ENCODE assay signal across 11 cellular contexts in the genomic region with DNA sequence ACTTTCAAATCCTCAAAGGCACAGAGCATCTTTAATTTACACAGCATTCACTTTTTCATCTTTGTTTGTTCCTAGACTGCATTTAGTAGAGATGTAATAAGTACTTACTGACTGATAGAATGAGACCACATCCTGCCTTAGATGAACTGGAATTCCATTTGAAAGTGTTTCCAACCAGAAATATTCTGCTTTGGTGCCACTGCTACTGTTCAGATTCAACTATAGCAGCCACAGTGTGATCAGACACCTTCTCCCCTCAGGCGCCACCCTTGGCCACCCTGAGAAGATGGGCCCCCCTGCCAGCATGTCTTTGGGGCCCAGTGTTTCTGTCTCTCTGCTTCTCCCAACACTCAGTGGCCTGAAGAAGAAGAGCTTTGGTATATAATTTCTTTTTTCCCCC.
DNase-seq lines count a peak whose midpoint lies in the region; ATAC-seq and TF ChIP-seq lines count a peak whose summit lies in the region.
"Had no signal": no experiment of that assay in that cellular context is flagged by ENCODE, and none has a peak within 500 bp of the region (broad histone marks: within the 10 kb centered on the region; RNA-seq: fewer than 3 reads in every experiment).

No MANE protein-coding gene starts in this region.

- TF ChIP-seq CTCF in choroid plexus epithelial cell (conservative IDR thresholded peaks at IDR 0.05; ENCODE audit: low read depth, low read length), result no peak
- no peak for TF ChIP-seq CTCF in H9 (conservative IDR thresholded peaks at IDR 0.05)

- H3K27me3 Mint-ChIP-seq in stimulated activated memory B cell treated with anti-CD40 and anti-IgM and Interleukin-4, amounts not matched to agents 10 μg/mL and 1 μg/mL and 100 μg/mL, for 72 hours, result no peaks in the 10 kb centered on the region
- H3K27me3 Mint-ChIP-seq in H9 (ENCODE audit: low read depth), result 0 out of 2 replicates have a peak, but pooled peaks cover 2% of the 10 kb centered on the region

- no CpG with 5 or more reads among the region's 1 CpG for WGBS in H9 (ENCODE audit: extremely low coverage, insufficient read length, low lambda C conversion rate)

- no peak overlapping the region for H2BK5ac ChIP-seq in H9 (ENCODE audit: insufficient read length, low read length)

- ATAC-seq in GM18870 (IDR thresholded peaks at IDR 0.05; ENCODE audit: unreplicated experiment) (peak; percentile 5), HG03432 (IDR thresholded peaks at IDR 0.05; ENCODE audit: unreplicated experiment) (peak; percentile 23), GM18498 (IDR thresholded peaks at IDR 0.05; ENCODE audit: unreplicated experiment) (no peak), GM18519 (IDR thresholded peaks at IDR 0.05; ENCODE audit: low FRiP score, unreplicated experiment) (no peak)
- ATAC-seq in stimulated activated memory B cell treated with anti-CD40 and anti-IgM and Interleukin-4, amounts not matched to agents 10 μg/mL and 1 μg/mL and 100 μg/mL, for 72 hours, result peak; percentile 13
- ATAC-seq: GM23338 had no signal

- H3K36me3 Mint-ChIP-seq in stimulated activated memory B cell treated with anti-CD40 and anti-IgM and Interleukin-4, amounts not matched to agents 10 μg/mL and 1 μg/mL and 100 μg/mL, for 72 hours, result no peaks in the 10 kb centered on the region
- no peaks in the 10 kb centered on the region for H3K36me3 Mint-ChIP-seq in H9 (ENCODE audit: insufficient read depth in 1 of 3, low read depth in 3 of 3)

- no peak overlapping the region for H3K4ac ChIP-seq in H9 (ENCODE audit: low read depth, low read length)

- H2AK5ac ChIP-seq in H9 (ENCODE audit: insufficient read length, low read length), result no peak overlapping the region

- no peak overlapping the region for H3K56ac ChIP-seq in H9 (ENCODE audit: insufficient read length, low read depth, low read length)

- H3K4me3 Mint-ChIP-seq in stimulated activated memory B cell treated with anti-CD40 and anti-IgM and Interleukin-4, amounts not matched to agents 10 μg/mL and 1 μg/mL and 100 μg/mL, for 72 hours, result no peak overlapping the region
- no peak overlapping the region for H3K4me3 Mint-ChIP-seq in H9
- H3K4me3 Mint-ChIP-seq: GM23338 had no signal

- H4K20me1 ChIP-seq in H9 (ENCODE audit: control insufficient read depth, insufficient read depth, insufficient read length), result no peaks in the 10 kb centered on the region

- H3K79me1 ChIP-seq in H9 (ENCODE audit: insufficient read depth, low read depth, low read length, poor library complexity, severe bottlenecking), result no peaks in the 10 kb centered on the region

- no peak overlapping the region for H3K27ac ChIP-seq in H9 (ENCODE audit: insufficient read length, low read depth, low read length)

- no peak overlapping the region for H2BK15ac ChIP-seq in H9 (ENCODE audit: low read depth, low read length)

- H2BK12ac ChIP-seq in H9 (ENCODE audit: insufficient read length, low read depth, low read length), result no peak overlapping the region

- H3K9me3 ChIP-seq in H9 (ENCODE audit: control insufficient read depth, low read depth, low read length), result no peaks in the 10 kb centered on the region

- H3K27me3 ChIP-seq in H9 (ENCODE audit: insufficient read depth, low read length), result no peaks in the 10 kb centered on the region

- DNase-seq in choroid plexus epithelial cell (ENCODE audit: low read depth) (peak; percentile 32), HuH-7.5 (ENCODE audit: low spot score) (no peak), H9 (no peak)
- DNase-seq: activated CD4-positive, alpha-beta T cell treated with anti-CD3 and anti-CD28 coated beads for 1 hour; NCI-H226 had no signal

- H3K14ac ChIP-seq in H9 (ENCODE audit: insufficient read depth, low read length), result no peak overlapping the region

- no peak overlapping the region for H3T11ph ChIP-seq in H9 (ENCODE audit: low read length)

- no peak overlapping the region for H2BK120ac ChIP-seq in H9 (ENCODE audit: low read depth, low read length, poor library complexity, severe bottlenecking)

- H3K4me1 ChIP-seq in H9 (ENCODE audit: insufficient read depth, low read length), result peaks cover 3% of the 10 kb centered on the region; the same call in 1 of the 2 replicates

- H3K23me2 ChIP-seq in H9 (ENCODE audit: insufficient read length, low read depth, low read length, poor library complexity, severe bottlenecking), result no peaks in the 10 kb centered on the region

- H3K23ac ChIP-seq in H9 (ENCODE audit: insufficient read length, low read depth, low read length), result no peak overlapping the region

- no peak overlapping the region for H2BK20ac ChIP-seq in H9 (ENCODE audit: low read depth, low read length, poor library complexity, severe bottlenecking)

- H3K4me3 ChIP-seq in choroid plexus epithelial cell (ENCODE audit: low read depth, low read length), result no peak overlapping the region
- H3K4me3 ChIP-seq: GM23338 had no signal

- H2AFZ ChIP-seq in H9 (ENCODE audit: low read length), result no peak overlapping the region
- H2AFZ ChIP-seq: GM23338 had no signal

- peak overlapping the region; percentile 96 for H3K27ac Mint-ChIP-seq in stimulated activated memory B cell treated with anti-CD40 and anti-IgM and Interleukin-4, amounts not matched to agents 10 μg/mL and 1 μg/mL and 100 μg/mL, for 72 hours
- no peak overlapping the region for H3K27ac Mint-ChIP-seq in H9
- H3K27ac Mint-ChIP-seq: GM23338 had no signal

- no peak overlapping the region for H4K91ac ChIP-seq in H9 (ENCODE audit: insufficient read length, low read depth, low read length)

- no peak overlapping the region for H3K18ac ChIP-seq in H9 (ENCODE audit: insufficient read length, low read depth, low read length)

- no peak overlapping the region for H4K8ac ChIP-seq in H9 (replicated peaks; ENCODE audit: insufficient read length, low read depth, low read length)

- H3K79me2 ChIP-seq in H9 (ENCODE audit: insufficient read depth, low read length), result no peaks in the 10 kb centered on the region

- peaks cover 73% of the 10 kb centered on the region for H3K4me1 Mint-ChIP-seq in stimulated activated memory B cell treated with anti-CD40 and anti-IgM and Interleukin-4, amounts not matched to agents 10 μg/mL and 1 μg/mL and 100 μg/mL, for 72 hours
- H3K4me1 Mint-ChIP-seq in H9, result peaks cover 21 to 23% of the 10 kb centered on the region in 2 experiments

- no peaks in the 10 kb centered on the region for H3K9me3 Mint-ChIP-seq in stimulated activated memory B cell treated with anti-CD40 and anti-IgM and Interleukin-4, amounts not matched to agents 10 μg/mL and 1 μg/mL and 100 μg/mL, for 72 hours
- no peaks in the 10 kb centered on the region for H3K9me3 Mint-ChIP-seq in H9
- H3K9me3 Mint-ChIP-seq: GM23338 had no signal

- no peak overlapping the region for H3K4me2 ChIP-seq in H9 (ENCODE audit: insufficient read depth, insufficient read length, low read length)
- H3K4me2 ChIP-seq: GM23338 had no signal

- no peak overlapping the region for H3K9ac ChIP-seq in H9 (ENCODE audit: extremely low read depth, insufficient read length, low read length)

- no peak overlapping the region for H4K5ac ChIP-seq in H9 (ENCODE audit: insufficient read length, low read depth, low read length)

Comparison
In these comparisons a context has a peak if more than half of its experiments do, and no peak if none do; other contexts are left out.
1. ATAC-seq: peak in GM18870 (single experiment), HG03432 (single experiment) and stimulated activated memory B cell treated with anti-CD40 and anti-IgM and Interleukin-4, amounts not matched to agents 10 μg/mL and 1 μg/mL and 100 μg/mL, for 72 hours (single experiment); none in GM18498 (single experiment) and GM18519 (single experiment).